24 cellular contexts compared by ENCODE assay signal in the genomic region with DNA sequence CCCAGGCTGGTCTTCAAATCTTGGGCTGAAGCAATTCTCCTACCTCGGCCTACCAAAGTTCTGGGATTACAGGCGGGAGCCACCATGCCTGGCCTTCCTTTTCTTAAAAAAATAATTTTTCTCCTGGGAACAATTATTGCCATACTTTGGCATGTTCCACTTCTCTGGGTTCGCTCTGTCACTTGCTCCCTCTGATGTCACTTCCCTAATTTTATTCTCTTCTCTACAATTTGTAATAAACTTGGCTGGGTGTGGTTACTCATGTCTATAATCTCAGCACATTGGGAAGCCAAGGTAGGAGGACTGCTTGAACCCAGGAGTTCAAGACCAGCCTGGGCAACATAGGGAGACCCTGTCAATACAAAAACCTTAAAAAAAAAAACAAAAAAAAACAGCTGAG. TPM values are rescaled to one million over a fixed set of nuclear protein-coding genes. Genes with fewer than 3 reads are reported as not detected.
DNase-seq lines count a peak whose midpoint lies in the region; ATAC-seq and TF ChIP-seq lines count a peak whose summit lies in the region.
"Had no signal": no experiment of that assay in that cellular context is flagged by ENCODE, and none has a peak within 500 bp of the region (broad histone marks: within the 10 kb centered on the region; RNA-seq: fewer than 3 reads in every experiment).

No MANE protein-coding gene starts in this region.

- no peaks in the 10 kb centered on the region for H3K4me1 ChIP-seq in CD8-positive, alpha-beta T cell (ENCODE audit: insufficient read depth, low read length)
- H3K4me1 ChIP-seq in CD8-positive, alpha-beta memory T cell (ENCODE audit: insufficient read depth, low read length), result no peaks in the 10 kb centered on the region
- H3K4me1 ChIP-seq: A549 had no signal

- H3K27me3 ChIP-seq in CD8-positive, alpha-beta T cell (ENCODE audit: insufficient read depth, low read length), result no peaks in the 10 kb centered on the region
- no peaks in the 10 kb centered on the region for H3K27me3 ChIP-seq in CD8-positive, alpha-beta memory T cell (ENCODE audit: insufficient read depth, low read length, poor library complexity, severe bottlenecking)
- H3K27me3 ChIP-seq: BLaER1 treated with 17β-estradiol and CSF1 and Interleukin-3, amounts not matched to agents 10 nM and 100 nM had no signal

- DNase-seq in activated naive CD4-positive, alpha-beta T cell (lab: John Stamatoyannopoulos, UW), result no peak
- DNase-seq in CD8-positive, alpha-beta T cell, result no peak
- DNase-seq in memory B cell (ENCODE audit: low spot score in 2 of 2) (no peak), ureter (ENCODE audit: low spot score) (no peak)
- no peak for DNase-seq in CD8-positive, alpha-beta memory T cell
- DNase-seq: AML-193; Karpas-422; NCI-H1105 treated with DMSO at 0.1 percent for 48 hours; NCI-H146; NCI-H1930; NCI-H2107; NCI-H446; NCI-H524 treated with DMSO at 0.1 percent for 48 hours; NCI-H82; NK-92 treated with Interleukin-12 subunit alpha and Interleukin-12 subunit beta, amount 100 ng/mL, for 24 hours; RPMI8226; SHP77 had no signal

- H3K4me3 ChIP-seq in CD8-positive, alpha-beta T cell (ENCODE audit: low read depth, low read length), result no peak overlapping the region
- H3K4me3 ChIP-seq in CD8-positive, alpha-beta memory T cell (ENCODE audit: low read length), result no peak overlapping the region
- H3K4me3 ChIP-seq: A549; BLaER1 treated with 17β-estradiol and CSF1 and Interleukin-3, amounts not matched to agents 10 nM and 100 nM had no signal

- H3K9me3 Mint-ChIP-seq in activated naive CD4-positive, alpha-beta T cell treated with anti-CD3 and anti-CD28 coated beads, Interleukin-2, amount 50 U/mL, for 24 hours, result no peaks in the 10 kb centered on the region
- no peaks in the 10 kb centered on the region for H3K9me3 Mint-ChIP-seq in CD8-positive, alpha-beta T cell
- no peaks in the 10 kb centered on the region for H3K9me3 Mint-ChIP-seq in memory B cell
- no peaks in the 10 kb centered on the region for H3K9me3 Mint-ChIP-seq in stimulated activated memory B cell treated with anti-CD40 and anti-IgM and Interleukin-4, amounts not matched to agents 10 μg/mL and 1 μg/mL and 100 μg/mL, for 72 hours
- no peaks in the 10 kb centered on the region for H3K9me3 Mint-ChIP-seq in CD8-positive, alpha-beta memory T cell

- no peak overlapping the region for H3K4me3 Mint-ChIP-seq in activated naive CD4-positive, alpha-beta T cell treated with anti-CD3 and anti-CD28 coated beads, Interleukin-2, amount 50 U/mL, for 24 hours
- H3K4me3 Mint-ChIP-seq in CD8-positive, alpha-beta T cell, result no peak overlapping the region
- H3K4me3 Mint-ChIP-seq in memory B cell, result no peak overlapping the region
- H3K4me3 Mint-ChIP-seq in stimulated activated memory B cell treated with anti-CD40 and anti-IgM and Interleukin-4, amounts not matched to agents 10 μg/mL and 1 μg/mL and 100 μg/mL, for 72 hours, result no peak overlapping the region
- H3K4me3 Mint-ChIP-seq in CD8-positive, alpha-beta memory T cell, result no peak overlapping the region

- no peaks in the 10 kb centered on the region for H3K4me1 Mint-ChIP-seq in activated naive CD4-positive, alpha-beta T cell treated with anti-CD3 and anti-CD28 coated beads, Interleukin-2, amount 50 U/mL, for 24 hours
- H3K4me1 Mint-ChIP-seq in CD8-positive, alpha-beta T cell (ENCODE audit: low read depth), result no peaks in the 10 kb centered on the region
- H3K4me1 Mint-ChIP-seq in memory B cell, result peaks cover 3% of the 10 kb centered on the region
- no peaks in the 10 kb centered on the region for H3K4me1 Mint-ChIP-seq in stimulated activated memory B cell treated with anti-CD40 and anti-IgM and Interleukin-4, amounts not matched to agents 10 μg/mL and 1 μg/mL and 100 μg/mL, for 72 hours
- peaks cover 0 to 2% (median 0%) of the 10 kb centered on the region in 3 donors for H3K4me1 Mint-ChIP-seq in CD8-positive, alpha-beta memory T cell

- H3K27ac Mint-ChIP-seq in activated naive CD4-positive, alpha-beta T cell treated with anti-CD3 and anti-CD28 coated beads, Interleukin-2, amount 50 U/mL, for 24 hours, result peak overlapping the region; percentile 41
- H3K27ac Mint-ChIP-seq in CD8-positive, alpha-beta T cell, result peak overlapping the region; percentile 52
- peak overlapping the region; percentile 20 for H3K27ac Mint-ChIP-seq in memory B cell
- peak overlapping the region; percentile 32 for H3K27ac Mint-ChIP-seq in stimulated activated memory B cell treated with anti-CD40 and anti-IgM and Interleukin-4, amounts not matched to agents 10 μg/mL and 1 μg/mL and 100 μg/mL, for 72 hours
- H3K27ac Mint-ChIP-seq in CD8-positive, alpha-beta memory T cell, result no peak overlapping the region

- no peaks in the 10 kb centered on the region for H3K27me3 Mint-ChIP-seq in activated naive CD4-positive, alpha-beta T cell treated with anti-CD3 and anti-CD28 coated beads, Interleukin-2, amount 50 U/mL, for 24 hours
- H3K27me3 Mint-ChIP-seq in CD8-positive, alpha-beta T cell (ENCODE audit: low read depth), result no peaks in the 10 kb centered on the region
- H3K27me3 Mint-ChIP-seq in memory B cell, result no peaks in the 10 kb centered on the region
- H3K27me3 Mint-ChIP-seq in stimulated activated memory B cell treated with anti-CD40 and anti-IgM and Interleukin-4, amounts not matched to agents 10 μg/mL and 1 μg/mL and 100 μg/mL, for 72 hours, result no peaks in the 10 kb centered on the region
- H3K27me3 Mint-ChIP-seq in CD8-positive, alpha-beta memory T cell, result peaks cover 0 to 2% of the 10 kb centered on the region in 2 donors

- H3K36me3 ChIP-seq in CD8-positive, alpha-beta T cell (ENCODE audit: insufficient read depth, low read length), result peaks cover 26% of the 10 kb centered on the region
- peaks cover 46% of the 10 kb centered on the region for H3K36me3 ChIP-seq in CD8-positive, alpha-beta memory T cell (ENCODE audit: insufficient read depth, low read length)

- POLR2A ChIA-PET in CD8-positive, alpha-beta T cell (lab: Charles Lee), result interaction anchor here (0.6 kb wide), 1 partner anchor 164 kb away, joined by 7 read pairs; no protein-coding TSS in a partner anchor
- POLR2A ChIA-PET in CD8-positive, alpha-beta memory T cell (lab: Charles Lee), result interaction anchor here (0.5 kb wide), 1 partner anchor 26 kb away, joined by 4 read pairs; no protein-coding TSS in a partner anchor

- no peak for TF ChIP-seq CTCF in CD8-positive, alpha-beta T cell (IDR thresholded peaks at IDR 0.05)

- CTCF ChIA-PET in CD8-positive, alpha-beta T cell (lab: Charles Lee), result no interaction called here
- CTCF ChIA-PET in CD8-positive, alpha-beta memory T cell (lab: Charles Lee), result no interaction called here

- intact Hi-C loops in CD8-positive, alpha-beta T cell (cut with DNase I, micrococcal nuclease), result no loop called here

- H3K27ac ChIP-seq in CD8-positive, alpha-beta T cell (ENCODE audit: low read depth, low read length), result no peak overlapping the region
- H3K27ac ChIP-seq in CD8-positive, alpha-beta memory T cell (ENCODE audit: low read depth, low read length), result no peak overlapping the region
- H3K27ac ChIP-seq: A549 had no signal

- H3K9me3 ChIP-seq in CD8-positive, alpha-beta T cell (ENCODE audit: low read length), result no peaks in the 10 kb centered on the region
- no peaks in the 10 kb centered on the region for H3K9me3 ChIP-seq in CD8-positive, alpha-beta memory T cell (ENCODE audit: low read length)
- H3K9me3 ChIP-seq: A549; BLaER1 treated with 17β-estradiol and CSF1 and Interleukin-3, amounts not matched to agents 10 nM and 100 nM had no signal

- peaks cover 5% of the 10 kb centered on the region for H3K36me3 Mint-ChIP-seq in activated naive CD4-positive, alpha-beta T cell treated with anti-CD3 and anti-CD28 coated beads, Interleukin-2, amount 50 U/mL, for 24 hours
- H3K36me3 Mint-ChIP-seq in CD8-positive, alpha-beta T cell, result peaks cover 63% of the 10 kb centered on the region
- peaks cover 20% of the 10 kb centered on the region for H3K36me3 Mint-ChIP-seq in memory B cell
- peaks cover 36% of the 10 kb centered on the region for H3K36me3 Mint-ChIP-seq in stimulated activated memory B cell treated with anti-CD40 and anti-IgM and Interleukin-4, amounts not matched to agents 10 μg/mL and 1 μg/mL and 100 μg/mL, for 72 hours
- peaks cover 0 to 69% (median 12%) of the 10 kb centered on the region in 3 donors for H3K36me3 Mint-ChIP-seq in CD8-positive, alpha-beta memory T cell

- no peak for ATAC-seq in CD8-positive, alpha-beta T cell
- ATAC-seq in memory B cell (ENCODE audit: low read depth) (no peak), GM19324 (IDR thresholded peaks at IDR 0.05; ENCODE audit: low FRiP score, unreplicated experiment) (no peak)
- no peak for ATAC-seq in stimulated activated memory B cell treated with anti-CD40 and anti-IgM and Interleukin-4, amounts not matched to agents 10 μg/mL and 1 μg/mL and 100 μg/mL, for 72 hours
- ATAC-seq: A549, HepG2 had no signal

RNA-seq across cellular contexts. Expression of a gene that starts 6.1 kb away (rescaled TPM):
- total RNA-seq in CD8-positive, alpha-beta T cell, result 100 to 1,000 TPM; 115 to 117 TPM
- total RNA-seq in ureter, result 268 TPM
- total RNA-seq in CD8-positive, alpha-beta memory T cell, result 100 to 1,000 TPM; 448 to 457 TPM
- 76.1 TPM for polyA plus RNA-seq in CD8-positive, alpha-beta memory T cell

RNA-seq across cellular contexts. Expression of a gene that starts 13.4 kb away (rescaled TPM):
- total RNA-seq in CD8-positive, alpha-beta T cell, result 10 to 100 TPM; 44.4 to 48.5 TPM
- total RNA-seq in ureter, result 122 TPM
- 10 to 100 TPM; 86.3 to 88.8 TPM for total RNA-seq in CD8-positive, alpha-beta memory T cell
- polyA plus RNA-seq in CD8-positive, alpha-beta memory T cell, result 217 TPM

RNA-seq across cellular contexts. Expression of a gene that starts 16.9 kb away (rescaled TPM):
- total RNA-seq in CD8-positive, alpha-beta T cell, result 10 to 100 TPM; 12.0 to 13.2 TPM
- 37.0 TPM for total RNA-seq in ureter
- 10 to 100 TPM; 27.9 to 31.7 TPM for total RNA-seq in CD8-positive, alpha-beta memory T cell
- 24.4 TPM for polyA plus RNA-seq in CD8-positive, alpha-beta memory T cell

RNA-seq across cellular contexts. Expression of a gene that starts 28.1 kb away (rescaled TPM):
- 100 to 1,000 TPM; 112 to 130 TPM for total RNA-seq in CD8-positive, alpha-beta T cell
- total RNA-seq in ureter, result 210 TPM
- total RNA-seq in CD8-positive, alpha-beta memory T cell, result 100 to 1,000 TPM; 158 to 167 TPM
- 82.9 TPM for polyA plus RNA-seq in CD8-positive, alpha-beta memory T cell

RNA-seq across cellular contexts. Expression of a gene that starts 45.2 kb away (rescaled TPM):
- total RNA-seq in CD8-positive, alpha-beta T cell, result 10 to 100 TPM; 41.5 to 41.8 TPM
- total RNA-seq in ureter, result 47.2 TPM
- 10 to 100 TPM; 28.6 to 33.0 TPM for total RNA-seq in CD8-positive, alpha-beta memory T cell
- polyA plus RNA-seq in CD8-positive, alpha-beta memory T cell, result 35.0 TPM
- total RNA-seq: HepG2, SK-MEL-5 had no signal

Comparison
In these comparisons a context has a peak if more than half of its experiments do, and no peak if none do; other contexts are left out.
1. H3K27ac Mint-ChIP-seq: peak in activated naive CD4-positive, alpha-beta T cell treated with anti-CD3 and anti-CD28 coated beads, Interleukin-2, amount 50 U/mL, for 24 hours (single experiment), CD8-positive, alpha-beta T cell (single experiment), memory B cell (single experiment) and stimulated activated memory B cell treated with anti-CD40 and anti-IgM and Interleukin-4, amounts not matched to agents 10 μg/mL and 1 μg/mL and 100 μg/mL, for 72 hours (single experiment); none in CD8-positive, alpha-beta memory T cell (0 of 8).